8 cellular contexts compared by ENCODE assay signal in genomic region chr1:90850925-90851710, GRCh38.
DNase-seq lines count a peak whose midpoint lies in the region; ATAC-seq and TF ChIP-seq lines count a peak whose summit lies in the region.

No MANE protein-coding gene starts in this region.

- H3K9me3 ChIP-seq in ES-I3 (ENCODE audit: control insufficient read depth, insufficient read depth, low read length): no peaks in the 10 kb centered on the region
- no peaks in the 10 kb centered on the region for H3K9me3 ChIP-seq in adipocyte (ENCODE audit: control insufficient read depth, low read length)
- no peaks in the 10 kb centered on the region for H3K9me3 ChIP-seq in right cardiac atrium (ENCODE audit: control insufficient read depth, low read length)
- H3K9me3 ChIP-seq in aorta (ENCODE audit: control insufficient read depth, low read length): no peaks in the 10 kb centered on the region

- H3K9ac ChIP-seq in ES-I3 (ENCODE audit: low read depth, low read length) (peak overlapping the region; percentile 98), adipocyte (ENCODE audit: low read length) (peak overlapping the region; percentile 86), rectal smooth muscle tissue (ENCODE audit: low read length) (peak overlapping the region; percentile 51)

- peak overlapping the region; percentile 95 for H3K4me3 ChIP-seq in adipocyte (ENCODE audit: low read length)
- H3K4me3 ChIP-seq in right cardiac atrium (ENCODE audit: low read length): peak overlapping the region; percentile 73
- peak overlapping the region; percentile 83 for H3K4me3 ChIP-seq in rectal smooth muscle tissue (ENCODE audit: low read length)
- H3K4me3 ChIP-seq in aorta (ENCODE audit: low read length in 2 of 2): peak overlapping the region; percentile 46 to 79

- peak; percentile 12 for DNase-seq in GOT3 (lab: John Stamatoyannopoulos, UW)
- peak; percentile 77 for DNase-seq in SW480 (ENCODE audit: low spot score)
- DNase-seq in adipocyte (ENCODE audit: low read depth): peak; percentile 92
- peak; percentile 87 to 94 (median 93) for DNase-seq in right cardiac atrium
- DNase-seq in aorta: peak; percentile 86 to 94

- H3K36me3 ChIP-seq in ES-I3 (ENCODE audit: insufficient read depth, low read length) (no peaks in the 10 kb centered on the region), adipocyte (ENCODE audit: control insufficient read depth, insufficient read depth, low read length, severe bottlenecking) (no peaks in the 10 kb centered on the region), rectal smooth muscle tissue (ENCODE audit: control insufficient read depth, insufficient read depth, low read length) (no peaks in the 10 kb centered on the region), aorta (ENCODE audit: control insufficient read depth in 1 of 2, insufficient read depth in 2 of 2, low read length in 1 of 2) (no peaks in the 10 kb centered on the region)

- intact Hi-C loops in right cardiac atrium (cut with DNase I): no loop called here
- intact Hi-C loops in aorta (cut with DNase I): no loop called here

- H3K27me3 ChIP-seq in adipocyte (replicated peaks; ENCODE audit: control insufficient read depth, insufficient read depth, low read length) (peaks cover 7% of the 10 kb centered on the region), right cardiac atrium (ENCODE audit: control insufficient read depth, insufficient read depth) (no peaks in the 10 kb centered on the region), rectal smooth muscle tissue (ENCODE audit: control insufficient read depth, insufficient read depth, low read length) (no peaks in the 10 kb centered on the region), aorta (ENCODE audit: control insufficient read depth in 1 of 2, insufficient read depth in 2 of 2, low read length in 1 of 2) (peaks cover 0 to 2% of the 10 kb centered on the region in 2 donors)

- WGBS in right cardiac atrium: under 1% methylated on average over 76 of the region's 77 CpGs
- WGBS in aorta, 2 donors: 0% methylated on average over 39 to 77 of the region's 77 CpGs

- H3K4me1 ChIP-seq in ES-I3 (ENCODE audit: insufficient read depth, low read length) (no peaks in the 10 kb centered on the region), adipocyte (ENCODE audit: control insufficient read depth, insufficient read depth, low read length) (peaks cover 3% of the 10 kb centered on the region), right cardiac atrium (ENCODE audit: control insufficient read depth, insufficient read depth, low read length) (no peaks in the 10 kb centered on the region), rectal smooth muscle tissue (ENCODE audit: control insufficient read depth, insufficient read depth, low read length) (peaks cover 2% of the 10 kb centered on the region), aorta (ENCODE audit: control insufficient read depth in 1 of 2, insufficient read depth in 2 of 2, low read length in 2 of 2) (no peaks in the 10 kb centered on the region)

- peak; percentile 99 to 100 for ATAC-seq in right cardiac atrium
- peak; percentile 97 for ATAC-seq in aorta (ENCODE audit: low FRiP score)

- peak; percentile 70 for TF ChIP-seq CTCF in LNCAP (IDR thresholded peaks at IDR 0.05)

- H3K27ac ChIP-seq in right cardiac atrium (ENCODE audit: low read length) (no peak overlapping the region), rectal smooth muscle tissue (ENCODE audit: low read depth, low read length) (no peak overlapping the region), aorta (ENCODE audit: low read depth in 1 of 2, low read length in 2 of 2) (no peak overlapping the region)

Comparison
In these comparisons a context has a peak if more than half of its experiments do, and no peak if none do; other contexts are left out.
1. DNase-seq: peak in every context shown above with its lines; median percentile 93 in right cardiac atrium; 92 in adipocyte; 90 in aorta; 77 in SW480; 12 in GOT3.